ENCODE assay signal across 10 cellular contexts in the genomic region with DNA sequence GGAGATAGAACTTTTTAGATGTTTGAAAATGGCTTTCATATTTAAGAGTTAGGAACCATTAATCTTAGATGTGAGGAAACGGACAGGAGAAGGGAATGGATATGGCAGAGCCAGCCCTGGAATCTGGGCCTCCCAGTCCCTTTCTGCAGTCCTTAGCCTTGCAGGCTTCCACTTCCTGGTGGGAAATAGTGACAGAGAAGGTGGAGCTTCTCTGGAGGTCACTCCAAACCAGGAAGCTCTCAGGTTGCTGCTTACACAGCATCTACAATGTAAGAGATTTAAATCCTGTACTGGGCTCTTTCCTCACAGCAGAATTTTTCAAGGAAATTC. TPM values are rescaled to one million over a fixed set of nuclear protein-coding genes. Genes with fewer than 3 reads are reported as not detected.
DNase-seq lines count a peak whose midpoint lies in the region; ATAC-seq and TF ChIP-seq lines count a peak whose summit lies in the region.
"Had no signal": no experiment of that assay in that cellular context is flagged by ENCODE, and none has a peak within 500 bp of the region (broad histone marks: within the 10 kb centered on the region; RNA-seq: fewer than 3 reads in every experiment).

No MANE protein-coding gene starts in this region.

- no peaks in the 10 kb centered on the region for H3K9me3 ChIP-seq in aorta (ENCODE audit: control insufficient read depth, low read length)

- H3K36me3 Mint-ChIP-seq in nephron progenitor cell (ENCODE audit: low read depth) = peaks cover 40% of the 10 kb centered on the region

- H3K27me3 Mint-ChIP-seq in nephron progenitor cell (ENCODE audit: low read depth, poor library complexity) = no peaks in the 10 kb centered on the region

- H3K4me3 Mint-ChIP-seq in nephron progenitor cell = peak overlapping the region; percentile 97

- TF ChIP-seq CTCF in GM12864 (IDR thresholded peaks at IDR 0.05; ENCODE audit: low read depth, low read length, missing control alignments) (no peak), brain microvascular endothelial cell (IDR thresholded peaks at IDR 0.05; ENCODE audit: low read depth, low read length, missing control alignments) (no peak), nephron progenitor cell (IDR thresholded peaks at IDR 0.05) (no peak)

- no peaks in the 10 kb centered on the region for H3K27me3 ChIP-seq in brain microvascular endothelial cell (replicated peaks)
- no peaks in the 10 kb centered on the region for H3K27me3 ChIP-seq in aorta (ENCODE audit: control insufficient read depth in 1 of 2, insufficient read depth in 2 of 2, low read length in 1 of 2)

- H3K4me1 Mint-ChIP-seq in nephron progenitor cell = peaks cover 45% of the 10 kb centered on the region

- no peak for DNase-seq in GM12864 (ENCODE audit: low read depth)
- DNase-seq in brain microvascular endothelial cell = no peak
- no peak for DNase-seq in nephron progenitor cell
- DNase-seq in aorta = no peak
- DNase-seq in inferior parietal cortex (ENCODE audit: extremely low spot score) = no peak
- DNase-seq in NCI-H2227 (lab: John Stamatoyannopoulos, UW; ENCODE audit: unreplicated experiment) = no peak
- DNase-seq in NOMO-1 treated with dmso at 0.1 percent for 144 hours (lab: John Stamatoyannopoulos, UW; ENCODE audit: unreplicated experiment) = no peak

- 20 to 46% methylated on average over 1 of the region's 1 CpG for WGBS in aorta, 2 donors

- intact Hi-C loops in aorta (cut with DNase I) = no loop called here

- in situ Hi-C loops in brain microvascular endothelial cell (cut with HindIII; ENCODE audit: low pct_ligation_motif_present, low sequenced_read_pairs) = no loop called here

- H3K27ac ChIP-seq in brain microvascular endothelial cell (peak overlapping the region; percentile 91), aorta (ENCODE audit: low read depth in 1 of 2, low read length in 2 of 2) (no peak overlapping the region)

- peak overlapping the region; percentile 7 for H3K4me3 ChIP-seq in GM12864 (ENCODE audit: low read depth, low read length)
- H3K4me3 ChIP-seq in brain microvascular endothelial cell (ENCODE audit: low read depth, low read length) = peak overlapping the region; percentile 97
- peak overlapping the region in 1 of 2 donors; percentile 84 for H3K4me3 ChIP-seq in aorta (ENCODE audit: low read length in 2 of 2)

- H3K36me3 ChIP-seq in brain microvascular endothelial cell (replicated peaks) (peaks cover 46% of the 10 kb centered on the region), aorta (ENCODE audit: control insufficient read depth in 1 of 2, insufficient read depth in 2 of 2, low read length in 1 of 2) (peaks cover 7% of the 10 kb centered on the region in 2 donors)

- H3K27ac Mint-ChIP-seq in nephron progenitor cell = peak overlapping the region; percentile 99

- ATAC-seq in HG03175 (IDR thresholded peaks at IDR 0.05; ENCODE audit: unreplicated experiment) (peak; percentile 6), aorta (ENCODE audit: low FRiP score) (no peak)

- H3K4me1 ChIP-seq in aorta (ENCODE audit: control insufficient read depth in 1 of 2, insufficient read depth in 2 of 2, low read length in 2 of 2) = peaks cover 0 to 5% of the 10 kb centered on the region in 2 donors

- no peaks in the 10 kb centered on the region for H3K9me3 Mint-ChIP-seq in nephron progenitor cell

RNA-seq across cellular contexts. Expression of a gene that starts 2.5 kb away (rescaled TPM):
- 100 to 1,000 TPM; 416 to 418 TPM for total RNA-seq in aorta
- 100 to 1,000 TPM; 751 to 960 TPM for polyA plus RNA-seq in aorta

RNA-seq across cellular contexts. Expression of a gene that starts 40.6 kb away (rescaled TPM):
- 100 to 1,000 TPM; 188 to 386 TPM for total RNA-seq in aorta
- polyA plus RNA-seq in aorta = 100 to 1,000 TPM; 244 to 417 TPM

RNA-seq across cellular contexts. Expression of a gene that starts 54.6 kb away (rescaled TPM):
- total RNA-seq in aorta = not detected
- not detected for polyA plus RNA-seq in aorta
- total RNA-seq: pulmonary artery endothelial cell, RPMI7951 had no signal
